13 cellular contexts compared by ENCODE assay signal in the genomic region with DNA sequence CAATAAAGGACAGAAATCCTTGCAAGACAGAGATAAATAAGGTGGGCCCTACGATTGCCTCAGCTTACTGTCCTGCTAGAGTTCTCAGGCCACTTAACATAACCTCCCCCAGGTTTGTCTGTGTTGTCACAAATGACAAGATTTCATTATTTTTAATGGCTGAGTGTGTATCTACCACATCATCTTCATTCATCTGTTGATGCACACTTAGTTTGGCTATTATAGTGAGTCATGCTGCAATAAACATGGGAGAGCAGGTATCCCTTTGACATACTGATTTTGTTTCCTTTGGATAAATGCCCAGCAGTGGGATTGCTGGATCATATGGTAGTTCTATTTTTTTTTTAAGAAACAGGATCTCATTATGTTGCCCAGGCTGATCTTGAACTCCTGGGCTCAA.
DNase-seq lines count a peak whose midpoint lies in the region; ATAC-seq and TF ChIP-seq lines count a peak whose summit lies in the region.
"Had no signal": no experiment of that assay in that cellular context is flagged by ENCODE, and none has a peak within 500 bp of the region (broad histone marks: within the 10 kb centered on the region; RNA-seq: fewer than 3 reads in every experiment).

No MANE protein-coding gene starts in this region.

- peak overlapping the region; percentile 8 for H3K27ac Mint-ChIP-seq in T-helper 17 cell

- H3K4me1 Mint-ChIP-seq in T-helper 17 cell, result peaks cover 26% of the 10 kb centered on the region

- H3K9me3 ChIP-seq in T-helper 17 cell (ENCODE audit: control insufficient read depth, low read length, poor library complexity, severe bottlenecking), result no peaks in the 10 kb centered on the region
- H3K9me3 ChIP-seq: adrenal gland, right lobe of liver, transverse colon had no signal

- no peak for TF ChIP-seq CTCF in foreskin keratinocyte (conservative IDR thresholded peaks at IDR 0.05)
- no peak for TF ChIP-seq CTCF in GM10266 (IDR thresholded peaks at IDR 0.05; ENCODE audit: control insufficient read depth, insufficient read depth, low read depth, missing control alignments)

- TF ChIP-seq EP300 in Ishikawa (IDR thresholded peaks at IDR 0.05; ENCODE audit: borderline replicate concordance), result no peak

- H3K27ac ChIP-seq in foreskin keratinocyte, result no peak overlapping the region
- H3K27ac ChIP-seq: adrenal gland, C4-2B, right lobe of liver, transverse colon had no signal

- no peak overlapping the region for H3K4me3 Mint-ChIP-seq in T-helper 17 cell

- peak; percentile 9 for DNase-seq in COR-L47 (lab: John Stamatoyannopoulos, UW)
- DNase-seq in T-helper 17 cell, result no peak
- DNase-seq in foreskin keratinocyte, result peak in 1 of 2 donors; percentile 76
- DNase-seq in GM10266 (ENCODE audit: extremely low spot score), result no peak
- DNase-seq: adrenal gland, MV-4-11, right lobe of liver, transverse colon had no signal

- ATAC-seq in T-helper 17 cell, result no peak
- ATAC-seq in foreskin keratinocyte, result peak; percentile 73
- no peak for ATAC-seq in GM19467 (IDR thresholded peaks at IDR 0.05; ENCODE audit: unreplicated experiment)
- no peak for ATAC-seq in GM21381 (IDR thresholded peaks at IDR 0.05; ENCODE audit: unreplicated experiment)
- ATAC-seq in GM19328 (IDR thresholded peaks at IDR 0.05; ENCODE audit: unreplicated experiment), result no peak
- ATAC-seq: right lobe of liver had no signal

- no peak for TF ChIP-seq RAD21 in Ishikawa (IDR thresholded peaks at IDR 0.05; ENCODE audit: low read depth)

- no peaks in the 10 kb centered on the region for H3K27me3 Mint-ChIP-seq in T-helper 17 cell

- H3K4me1 ChIP-seq in foreskin keratinocyte, result peaks cover 18% of the 10 kb centered on the region
- H3K4me1 ChIP-seq: right lobe of liver had no signal

- H3K36me3 Mint-ChIP-seq in T-helper 17 cell (ENCODE audit: low read depth), result no peaks in the 10 kb centered on the region

- no peaks in the 10 kb centered on the region for H3K27me3 ChIP-seq in foreskin keratinocyte
- H3K27me3 ChIP-seq: adrenal gland, right lobe of liver, transverse colon had no signal

TF ChIP-seq in Ishikawa, 13 proteins besides CTCF, POLR2A, EP300 and RAD21:
- no peak for TF ChIP-seq TCF12 (IDR thresholded peaks at IDR 0.05; ENCODE audit: low read depth)
- TF ChIP-seq NFIC (IDR thresholded peaks at IDR 0.05), result peak; percentile 36; the same call in 1 of the 2 replicates
